ENCODE assay signal across 8 cellular contexts in the genomic region with DNA sequence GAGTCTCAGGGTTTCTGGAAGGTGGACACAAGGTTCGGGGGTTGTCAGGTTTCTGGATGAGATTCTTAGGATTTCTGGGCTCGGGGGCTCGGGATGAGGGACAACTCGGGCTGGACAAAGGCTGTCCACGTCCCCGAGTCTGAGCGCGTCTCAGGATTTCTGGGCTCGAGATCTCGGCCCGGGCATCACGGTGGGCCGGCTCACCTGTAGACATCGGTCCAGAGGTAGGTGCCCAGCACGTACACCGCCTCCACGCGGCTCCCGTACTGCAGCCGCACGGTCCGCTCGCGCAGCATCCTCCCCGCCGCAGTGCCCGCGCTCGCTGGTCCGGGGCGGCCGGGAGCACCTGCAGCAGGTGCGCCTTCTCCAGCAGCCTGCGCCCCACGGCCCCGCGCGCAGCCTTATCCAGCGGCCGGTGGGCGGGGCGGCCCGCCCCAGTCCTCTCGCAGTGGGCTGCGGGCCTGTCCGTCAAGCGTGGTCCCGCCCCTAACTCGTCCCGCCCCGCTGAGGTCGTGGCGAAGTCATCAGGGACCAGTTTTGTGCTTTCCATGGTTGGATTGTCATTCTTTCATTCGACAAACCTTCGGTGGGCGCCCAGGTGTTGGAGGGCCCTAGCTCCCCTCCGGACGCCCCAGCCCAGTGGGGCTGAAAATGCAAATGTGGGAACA. TPM values are rescaled to one million over a fixed set of nuclear protein-coding genes. Genes with fewer than 3 reads are reported as not detected.
DNase-seq lines count a peak whose midpoint lies in the region; ATAC-seq and TF ChIP-seq lines count a peak whose summit lies in the region.

PADI2 (minus strand) TSS at position 376 of the 668 bp plus-strand sequence; CDS start at position 296, 80 bp downstream.

- no peaks in the 10 kb centered on the region for H3F3A ChIP-seq in PC-3 (ENCODE audit: low read length, unreplicated experiment)

- no TSS peak for BruUV-seq in PC-3 (replicated peaks; lab: Mats Ljungman, UMichigan)

- H3K9me2 ChIP-seq in PC-3 (replicated peaks; ENCODE audit: low read length): no peaks in the 10 kb centered on the region

- H4K20me1 ChIP-seq in PC-3 (ENCODE audit: low read length): no peaks in the 10 kb centered on the region

- no peaks in the 10 kb centered on the region for H3K27me3 ChIP-seq in PC-3 (ENCODE audit: low read length)

- H3K4me1 ChIP-seq in PC-3 (ENCODE audit: insufficient read depth, low read length): no peaks in the 10 kb centered on the region; the same call in 1 of the 2 replicates

- no peaks in the 10 kb centered on the region for H3K79me2 ChIP-seq in PC-3 (ENCODE audit: low read length)

- H3K27ac ChIP-seq in PC-3 (ENCODE audit: low read length) (no peak within 1 kb of the TSS), temporal lobe (ENCODE audit: low read depth, low read length) (peak within 1 kb of the TSS; percentile 87)

- H3K36me3 ChIP-seq in PC-3 (ENCODE audit: low read depth, low read length): no peaks in the 10 kb centered on the region

- peak within 1 kb of the TSS; percentile 65 for H3K4me3 ChIP-seq in PC-3 (ENCODE audit: low read length)

- H3K9ac ChIP-seq in PC-3 (ENCODE audit: low read length): no peak within 1 kb of the TSS

- POLR2A ChIA-PET in PC-3 (lab: Charles Lee; ENCODE audit: unreplicated experiment): no interaction called here

- peak within 1 kb of the TSS; percentile 76 for H2AFZ ChIP-seq in PC-3 (ENCODE audit: low read length)

- ATAC-seq in HG02981 (IDR thresholded peaks at IDR 0.05; ENCODE audit: unreplicated experiment) (peak; percentile 52), PC-3 (peak; percentile 95)

- H3K9me3 ChIP-seq in PC-3 (ENCODE audit: low read length): no peaks in the 10 kb centered on the region

- CTCF ChIA-PET in PC-3 (lab: Charles Lee): no interaction called here

- DNase-seq in DMS79 (lab: John Stamatoyannopoulos, UW) (peak; percentile 63), PC-3 (peak; percentile 76), globus pallidus (ENCODE audit: low spot score) (peak; percentile 89), nucleus accumbens (lab: John Stamatoyannopoulos, UW) (peak in 54 of 56 donors; percentile 23 to 94 (median 76)), dedifferentiated amniotic fluid mesenchymal stem cell (ENCODE audit: extremely low spot score) (no peak)
- DNase-seq in activated effector memory CD4-positive, alpha-beta T cell treated with anti-CD3 and anti-CD28 coated beads, Interleukin-2, amount 50 U/mL, for 16 hours: peak; percentile 81

- intact Hi-C loops in PC-3 (cut with micrococcal nuclease): no loop called here

- TF ChIP-seq CTCF in PC-3 (conservative IDR thresholded peaks at IDR 0.05; ENCODE audit: low read depth, low read length): no peak

- peak within 1 kb of the TSS; percentile 89 for H3K4me2 ChIP-seq in PC-3 (ENCODE audit: low read length)

RNA-seq across cellular contexts. Expression of gene PADI2, which starts in this region (rescaled TPM):
- 2.4 and 3.2 TPM in 2 replicates for total RNA-seq in PC-3 (2014; rRNA removed)
- total RNA-seq in temporal lobe: 0.74 TPM
